Comparison of ENCODE assay signal across 1 cellular context in genomic region chr5:156929366-156929948, GRCh38.
TF ChIP-seq lines count a peak whose summit lies in the region.

No MANE protein-coding gene starts in this region.

TF ChIP-seq in GM23338, 12 proteins besides CTCF, POLR2A, EP300 and RAD21:
- TF ChIP-seq ZNF114 (CRISPR knock-in tag; IDR thresholded peaks at IDR 0.05) (no peak), EZH2phosphoT487 (IDR thresholded peaks at IDR 0.05; ENCODE audit: unreplicated experiment) (no peak), POLR2AphosphoS5 (IDR thresholded peaks at IDR 0.05; ENCODE audit: low read depth) (no peak), STAT1 (IDR thresholded peaks at IDR 0.05; ENCODE audit: unreplicated experiment) (no peak), JUNB (IDR thresholded peaks at IDR 0.05; ENCODE audit: unreplicated experiment) (no peak), REST (IDR thresholded peaks at IDR 0.05; ENCODE audit: unreplicated experiment) (no peak), NANOG (IDR thresholded peaks at IDR 0.05; ENCODE audit: borderline replicate concordance) (no peak)
